15 cellular contexts compared by ENCODE assay signal in the genomic region with DNA sequence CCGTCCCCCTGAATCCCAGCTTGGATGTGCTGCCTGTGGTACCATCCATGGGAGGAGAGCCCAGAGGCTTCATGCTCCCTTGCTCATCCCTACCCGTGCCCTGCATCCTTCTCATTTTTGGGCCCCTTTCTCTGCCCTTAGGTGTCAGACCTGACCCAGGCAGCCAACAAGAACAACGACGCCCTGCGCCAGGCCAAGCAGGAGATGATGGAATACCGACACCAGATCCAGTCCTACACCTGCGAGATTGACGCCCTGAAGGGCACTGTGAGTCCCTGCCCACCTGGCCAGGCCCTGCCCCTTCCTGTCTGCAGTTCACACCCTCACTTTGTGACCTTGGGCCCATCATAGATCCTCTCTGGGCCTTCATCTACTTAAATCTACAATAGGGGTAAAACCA. TPM values are rescaled to one million over a fixed set of nuclear protein-coding genes. Genes with fewer than 3 reads are reported as not detected.
"Had no signal": no experiment of that assay in that cellular context is flagged by ENCODE, and none has a peak within 500 bp of the region (broad histone marks: within the 10 kb centered on the region; RNA-seq: fewer than 3 reads in every experiment).

No MANE protein-coding gene starts in this region.

- DNase-seq: activated CD4-positive, alpha-beta T cell treated with anti-CD3 and anti-CD28 coated beads, Interleukin-2, amount 10 ng/mL, durations not matched to agents 24 days and 14 days; activated naive CD4-positive, alpha-beta T cell treated with Interleukin-2 at 50 U/mL for 16 hours; activated naive CD8-positive, alpha-beta T cell treated with anti-CD3 and anti-CD28 coated beads, Interleukin-2, amount 50 U/mL, for 24 hours; effector CD4-positive, alpha-beta T cell; right lobe of liver; SHP77; stimulated activated CD4-positive, alpha-beta T cell treated with anti-CD3 and anti-CD28 coated beads, Interleukin-4, amount 100 ng/mL, for 1 hour; stimulated activated naive CD8-positive, alpha-beta T cell treated with anti-CD3 and anti-CD28 coated beads, Interleukin-15, amount 100 ng/mL, for 72 hours; T-helper 17 cell; thyroid gland had no signal

- H3K4me3 ChIP-seq: right lobe of liver, thyroid gland had no signal

- H3K9ac ChIP-seq: parathyroid adenoma had no signal

- H3K27me3 ChIP-seq: ascending aorta had no signal

- H3K9me3 ChIP-seq: ascending aorta, right lobe of liver, thyroid gland had no signal

- H3K27ac ChIP-seq: ascending aorta, parathyroid adenoma, right lobe of liver, thyroid gland had no signal

- H3K4me1 ChIP-seq: parathyroid adenoma, right lobe of liver had no signal

- H3K36me3 ChIP-seq: ascending aorta, right lobe of liver, thyroid gland had no signal

- ATAC-seq: activated naive CD8-positive, alpha-beta T cell treated with anti-CD3 and anti-CD28 coated beads, Interleukin-2, amount 50 U/mL, for 24 hours; right lobe of liver; stimulated activated naive CD8-positive, alpha-beta T cell treated with anti-CD3 and anti-CD28 coated beads, Interleukin-15, amount 100 ng/mL, for 72 hours; T-helper 17 cell; WTC11 had no signal

RNA-seq across cellular contexts. Expression of a gene that starts 2.5 kb away (rescaled TPM):
- total RNA-seq: activated CD4-positive, alpha-beta T cell treated with anti-CD3 and anti-CD28 coated beads, Interleukin-2, amount 10 ng/mL, durations not matched to agents 24 days and 14 days; bronchial epithelial cell; glomerular endothelial cell; T-helper 17 cell had no signal
